Comparison of ENCODE assay signal across 26 cellular contexts in the genomic region with DNA sequence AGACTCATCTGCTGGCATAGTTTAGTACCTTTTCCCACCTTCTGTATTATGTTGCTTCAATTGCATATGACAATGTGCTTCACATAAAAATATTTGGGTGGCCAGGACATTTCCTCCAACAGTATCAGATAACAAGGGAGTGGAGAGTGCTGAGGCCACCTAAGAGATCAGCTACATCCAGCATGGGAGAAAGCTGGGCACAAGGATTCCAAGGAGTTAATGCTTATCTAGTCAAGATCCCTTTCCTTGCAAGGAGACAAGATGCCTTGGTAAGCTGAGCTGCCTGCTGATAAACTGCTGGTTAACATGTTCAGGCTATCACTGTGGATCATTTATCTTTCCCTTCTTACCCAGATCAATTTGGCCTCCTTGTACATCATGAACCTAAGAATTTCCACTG. TPM values are rescaled to one million over a fixed set of nuclear protein-coding genes. Genes with fewer than 3 reads are reported as not detected.
"Had no signal": no experiment of that assay in that cellular context is flagged by ENCODE, and none has a peak within 500 bp of the region (broad histone marks: within the 10 kb centered on the region; RNA-seq: fewer than 3 reads in every experiment).

No MANE protein-coding gene starts in this region.

- H3K36me3 ChIP-seq: gastrocnemius medialis, thoracic aorta had no signal

- H3K27me3 ChIP-seq: hepatocyte had no signal

- H3K9me3 ChIP-seq: gastrocnemius medialis, mucosa of descending colon, thoracic aorta had no signal

- H3K27ac ChIP-seq: gastrocnemius medialis, thoracic aorta had no signal

- H3K4me3 ChIP-seq: gastrocnemius medialis, hepatocyte, mucosa of descending colon, skin epidermis, thoracic aorta had no signal

- DNase-seq: activated CD4-positive, alpha-beta T cell treated with anti-CD3 and anti-CD28 coated beads for 36 hours; activated CD4-positive, CD25-positive, alpha-beta regulatory T cell; activated CD8-positive, alpha-beta memory T cell treated with anti-CD3 and anti-CD28 coated beads, Interleukin-2, amount 10 ng/mL, durations not matched to agents 7 days and 5 days; activated CD8-positive, alpha-beta T cell treated with anti-CD3 and anti-CD28 coated beads, Interleukin-2, amount 10 ng/mL, durations not matched to agents 7 days and 5 days; activated naive CD4-positive, alpha-beta T cell; activated T-cell treated with anti-CD3 and anti-CD28 coated beads for 4 hours; activated T-cell treated with anti-CD3 and anti-CD28 coated beads, Interleukin-2, amount 50 U/mL, for 72 hours; dermis blood vessel endothelial cell; effector CD4-positive, alpha-beta T cell; gastrocnemius medialis; kidney; left colon; mesenchymal stem cell; mucosa of descending colon; posterior cingulate gyrus; stimulated activated CD4-positive, alpha-beta T cell treated with anti-CD3 and anti-CD28 coated beads, Interleukin-12 subunit alpha, Interleukin-12 subunit beta, amount 100 ng/mL, for 4 hours; stimulated activated CD4-positive, alpha-beta T cell treated with anti-CD3 and anti-CD28 coated beads, Interleukin-4, amount 100 ng/mL, for 1 hour; stimulated activated naive CD8-positive, alpha-beta T cell treated with anti-CD3 and anti-CD28 coated beads, Interleukin-15, Interleukin-2, amounts not matched to agents 100 U/mL and 50 U/mL, for 24 hours; T-helper 1 cell; trophoblast cell had no signal

- ATAC-seq: activated CD4-positive, alpha-beta T cell treated with anti-CD3 and anti-CD28 coated beads for 36 hours; activated CD8-positive, alpha-beta memory T cell treated with anti-CD3 and anti-CD28 coated beads, Interleukin-2, amount 10 ng/mL, durations not matched to agents 7 days and 5 days; activated CD8-positive, alpha-beta T cell treated with anti-CD3 and anti-CD28 coated beads, Interleukin-2, amount 10 ng/mL, durations not matched to agents 7 days and 5 days; activated T-cell treated with anti-CD3 and anti-CD28 coated beads, Interleukin-2, amount 50 U/mL, for 72 hours; left colon; mucosa of descending colon; natural killer cell treated with Interleukin-12 subunit alpha and Interleukin-12 subunit beta and Interleukin-15 and Interleukin-18, amount 100 ng/mL, for 72 hours; sciatic nerve; stimulated activated naive CD8-positive, alpha-beta T cell treated with anti-CD3 and anti-CD28 coated beads, Interleukin-15, Interleukin-2, amounts not matched to agents 100 U/mL and 50 U/mL, for 24 hours had no signal

RNA-seq across cellular contexts. Expression of gene TACSTD2, which starts 5.4 kb away (rescaled TPM):
- total RNA-seq: activated CD8-positive, alpha-beta memory T cell treated with anti-CD3 and anti-CD28 coated beads, Interleukin-2, amount 10 ng/mL, durations not matched to agents 7 days and 5 days; activated CD8-positive, alpha-beta T cell treated with anti-CD3 and anti-CD28 coated beads, Interleukin-2, amount 10 ng/mL, durations not matched to agents 7 days and 5 days; myocyte; natural killer cell treated with Interleukin-12 subunit alpha and Interleukin-12 subunit beta and Interleukin-15 and Interleukin-18, amount 100 ng/mL, for 72 hours had no signal
